ENCODE assay signal across 23 cellular contexts in genomic region chr9:125103021-125103420, GRCh38.
"Had no signal": no experiment of that assay in that cellular context is flagged by ENCODE, and none has a peak within 500 bp of the region (broad histone marks: within the 10 kb centered on the region; RNA-seq: fewer than 3 reads in every experiment).

No MANE protein-coding gene starts in this region.

- H3K9me3 Mint-ChIP-seq: effector memory CD8-positive, alpha-beta T cell; naive thymus-derived CD4-positive, alpha-beta T cell; neural progenitor cell had no signal

- H3K27me3 ChIP-seq: esophagus squamous epithelium, neural progenitor cell, right atrium auricular region, sigmoid colon, spleen, stomach, thyroid gland, vagina had no signal

- H3K27ac Mint-ChIP-seq: neural progenitor cell, progenitor cell of endocrine pancreas had no signal

- H3K36me3 Mint-ChIP-seq: neural progenitor cell had no signal

- ATAC-seq: effector memory CD8-positive, alpha-beta T cell; left lobe of liver; naive thymus-derived CD4-positive, alpha-beta T cell had no signal

- H3K4me3 ChIP-seq: esophagus squamous epithelium, neural progenitor cell, right atrium auricular region, sigmoid colon, skin epidermis, spleen, stomach, thyroid gland, vagina had no signal

- H3K9ac ChIP-seq: neural progenitor cell, parathyroid adenoma had no signal

- H3K27me3 Mint-ChIP-seq: effector memory CD8-positive, alpha-beta T cell; naive thymus-derived CD4-positive, alpha-beta T cell; progenitor cell of endocrine pancreas had no signal

- DNase-seq: cortex of kidney; effector memory CD8-positive, alpha-beta T cell; erythroblast; esophagus squamous epithelium; foreskin melanocyte; hypothalamus; kidney; mesendoderm; midbrain; naive thymus-derived CD4-positive, alpha-beta T cell; sigmoid colon; spleen; stimulated activated naive CD4-positive, alpha-beta T cell; stomach; thyroid gland; trophoblast cell had no signal

- H3K4me3 Mint-ChIP-seq: effector memory CD8-positive, alpha-beta T cell; naive thymus-derived CD4-positive, alpha-beta T cell; neural progenitor cell had no signal

- H3K27ac ChIP-seq: esophagus squamous epithelium, neural progenitor cell, parathyroid adenoma, right atrium auricular region, sigmoid colon, skin epidermis, spleen, stomach, thyroid gland, vagina had no signal

- H3K36me3 ChIP-seq: esophagus squamous epithelium, neural progenitor cell, right atrium auricular region, sigmoid colon, spleen, stomach, thyroid gland, vagina had no signal

- H3K4me1 ChIP-seq: esophagus squamous epithelium, neural progenitor cell, parathyroid adenoma, spleen, vagina had no signal

- H3K9me3 ChIP-seq: esophagus squamous epithelium, right atrium auricular region, sigmoid colon, spleen, stomach, thyroid gland, vagina had no signal
